ENCODE assay signal across 17 cellular contexts in genomic region chr18:3935316-3935715, GRCh38.
"Had no signal": no experiment of that assay in that cellular context is flagged by ENCODE, and none has a peak within 500 bp of the region (broad histone marks: within the 10 kb centered on the region; RNA-seq: fewer than 3 reads in every experiment).

No MANE protein-coding gene starts in this region.

- H3K4me3 ChIP-seq: breast epithelium, hepatocyte, left lung, neural progenitor cell, ovary, right lobe of liver, smooth muscle cell, suprapubic skin had no signal

- H3K27me3 ChIP-seq: breast epithelium, hepatocyte, left lung, neural progenitor cell, ovary, right lobe of liver, suprapubic skin had no signal

- H3K36me3 ChIP-seq: breast epithelium, left lung, neural progenitor cell, ovary, right lobe of liver, suprapubic skin had no signal

- ATAC-seq: left lung, right lobe of liver had no signal

- DNase-seq: activated CD4-positive, alpha-beta T cell treated with anti-CD3 and anti-CD28 coated beads, Interleukin-2, amount 10 ng/mL, durations not matched to agents 7 days and 5 days; activated CD8-positive, alpha-beta memory T cell treated with anti-CD3 and anti-CD28 coated beads for 24 hours; aorta; endodermal cell; left lung; mammary epithelial cell; naive B cell; ovary; right lobe of liver; stimulated activated CD4-positive, alpha-beta T cell treated with anti-CD3 and anti-CD28 coated beads, Interleukin-4, amount 100 ng/mL, for 4 hours; stimulated activated CD8-positive, alpha-beta memory T cell treated with anti-CD3 and anti-CD28 coated beads, Interleukin-4, amount 100 ng/mL, for 48 hours; trophoblast cell had no signal
